20 cellular contexts compared by ENCODE assay signal in the genomic region with DNA sequence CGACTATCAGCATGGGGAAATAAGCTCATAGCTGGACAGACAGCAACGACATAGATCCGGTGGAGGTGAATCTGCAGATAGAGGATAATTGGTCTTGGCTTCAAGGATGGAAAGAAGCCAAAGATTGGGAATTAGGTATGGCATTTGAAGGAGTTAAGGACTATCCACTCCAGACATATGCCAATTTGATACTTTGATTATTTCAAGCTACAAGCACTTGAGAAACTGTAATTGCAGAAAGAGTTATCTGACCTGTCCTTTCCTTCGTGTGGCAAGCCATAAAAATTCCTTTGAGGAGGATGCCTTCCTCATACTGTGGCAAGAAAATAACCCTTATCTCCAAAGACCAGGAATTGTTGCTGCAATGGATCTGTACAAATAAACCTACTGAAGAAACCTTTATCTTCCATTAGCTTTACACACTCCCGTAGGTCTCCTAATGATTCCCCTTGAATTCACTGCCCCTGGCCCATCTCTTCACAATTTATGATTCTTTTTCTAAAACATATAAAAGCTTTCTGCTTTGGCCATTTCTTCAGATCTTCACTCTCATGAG.
DNase-seq lines count a peak whose midpoint lies in the region; ATAC-seq and TF ChIP-seq lines count a peak whose summit lies in the region.
"Had no signal": no experiment of that assay in that cellular context is flagged by ENCODE, and none has a peak within 500 bp of the region (broad histone marks: within the 10 kb centered on the region; RNA-seq: fewer than 3 reads in every experiment).

No MANE protein-coding gene starts in this region.

- H3K9me3 Mint-ChIP-seq in activated T-cell treated with anti-CD3 and anti-CD28 coated beads, Interleukin-2, amount 50 U/mL, for 4 hours = no peaks in the 10 kb centered on the region

- no peaks in the 10 kb centered on the region for H3K27me3 ChIP-seq in prostate gland (replicated peaks; ENCODE audit: insufficient read depth)
- H3K27me3 ChIP-seq: SJSA1 had no signal

- H3K4me3 Mint-ChIP-seq in activated T-cell treated with anti-CD3 and anti-CD28 coated beads, Interleukin-2, amount 50 U/mL, for 4 hours = no peak overlapping the region
- H3K4me3 Mint-ChIP-seq: CD14-positive monocyte had no signal

- ATAC-seq in activated T-cell treated with anti-CD3 and anti-CD28 coated beads, Interleukin-2, amount 50 U/mL, for 4 hours = no peak

- peaks cover 19% of the 10 kb centered on the region for H3K36me3 Mint-ChIP-seq in activated T-cell treated with anti-CD3 and anti-CD28 coated beads, Interleukin-2, amount 50 U/mL, for 4 hours (ENCODE audit: insufficient read depth)
- H3K36me3 Mint-ChIP-seq: CD14-positive monocyte had no signal

- no peak overlapping the region for H3K4me3 ChIP-seq in prostate gland
- H3K4me3 ChIP-seq: SJSA1 had no signal

- H3K4me1 Mint-ChIP-seq in activated T-cell treated with anti-CD3 and anti-CD28 coated beads, Interleukin-2, amount 50 U/mL, for 4 hours (ENCODE audit: low read depth) = peaks cover 9% of the 10 kb centered on the region
- H3K4me1 Mint-ChIP-seq: CD14-positive monocyte had no signal

- DNase-seq in NCI-H2029 treated with DMSO at 0.1 percent for 48 hours (lab: John Stamatoyannopoulos, UW) (peak; percentile 7), NCI-H2029 (lab: John Stamatoyannopoulos, UW) (no peak), LoVo (ENCODE audit: low spot score) (peak; percentile 85), amniotic epithelial cell (ENCODE audit: low read depth) (peak; percentile 76), prostate gland (ENCODE audit: low spot score) (no peak), kidney tubule cell (ENCODE audit: low spot score) (no peak), SW 1271 (lab: John Stamatoyannopoulos, UW) (no peak)
- DNase-seq in activated T-cell treated with anti-CD3 and anti-CD28 coated beads, Interleukin-2, amount 50 U/mL, for 4 hours = no peak
- DNase-seq: 8988T, AML-193, EL, GF-D8, NCI-H1092, NCI-H1436, NCI-H187 treated with DMSO at 0.1 percent for 48 hours, NCI-H2227 treated with DMSO at 0.1 percent for 48 hours, NCI-H510A treated with DMSO at 0.1 percent for 48 hours, NCI-H748 treated with DMSO at 0.1 percent for 48 hours had no signal

- peaks cover 2% of the 10 kb centered on the region for H3K4me1 ChIP-seq in prostate gland (replicated peaks)

- no peak for TF ChIP-seq CTCF in prostate gland (IDR thresholded peaks at IDR 0.05)

- no peaks in the 10 kb centered on the region for H3K9me3 ChIP-seq in prostate gland
- H3K9me3 ChIP-seq: SJSA1 had no signal

- no peaks in the 10 kb centered on the region for H3K36me3 ChIP-seq in prostate gland
- H3K36me3 ChIP-seq: SJSA1 had no signal

- H3K27me3 Mint-ChIP-seq in activated T-cell treated with anti-CD3 and anti-CD28 coated beads, Interleukin-2, amount 50 U/mL, for 4 hours (ENCODE audit: low read depth) = no peaks in the 10 kb centered on the region

- intact Hi-C loops in prostate gland (cut with DNase I) = no loop called here

- no peak for TF ChIP-seq POLR2A in prostate gland (IDR thresholded peaks at IDR 0.05)

- H3K27ac ChIP-seq in prostate gland = peak overlapping the region; percentile 7 to 36
- H3K27ac ChIP-seq: SJSA1 had no signal

- WGBS in prostate gland = 53% methylated on average over 5 of the region's 5 CpGs

Comparison
In these comparisons a context has a peak if more than half of its experiments do, and no peak if none do; other contexts are left out.
1. DNase-seq: peak in NCI-H2029 treated with DMSO at 0.1 percent for 48 hours (single experiment), LoVo (single experiment) and amniotic epithelial cell (single experiment); none in NCI-H2029 (single experiment), prostate gland (single experiment), kidney tubule cell (single experiment), SW 1271 (0 of 2) and activated T-cell treated with anti-CD3 and anti-CD28 coated beads, Interleukin-2, amount 50 U/mL, for 4 hours (single experiment).